1 cellular context compared by ENCODE assay signal in genomic region chr4:138816883-138817282, GRCh38.
TF ChIP-seq lines count a peak whose summit lies in the region.

No MANE protein-coding gene starts in this region.

TF ChIP-seq in HEK293, 187 proteins besides CTCF, POLR2A, EP300 and RAD21 (continued from another document and continues in another):
- no peak for TF ChIP-seq PRDM10 (tag by site-specific recombination; IDR thresholded peaks at IDR 0.05)
- TF ChIP-seq ZNF274 (IDR thresholded peaks at IDR 0.05; ENCODE audit: low read length) = no peak
- TF ChIP-seq ZNF274 (tag by site-specific recombination; IDR thresholded peaks at IDR 0.05; ENCODE audit: borderline replicate concordance) = no peak
- no peak for TF ChIP-seq ZNF660 (tag by site-specific recombination; IDR thresholded peaks at IDR 0.05)
- TF ChIP-seq ZNF174 (tag by site-specific recombination; IDR thresholded peaks at IDR 0.05) = no peak
- no peak for TF ChIP-seq ZSCAN4 (tag by site-specific recombination; IDR thresholded peaks at IDR 0.05)
- peak; percentile 87 for TF ChIP-seq ZNF561 (tag by site-specific recombination; IDR thresholded peaks at IDR 0.05; ENCODE audit: borderline replicate concordance)
- no peak for TF ChIP-seq ZSCAN16 (tag by site-specific recombination; IDR thresholded peaks at IDR 0.05)
- no peak for TF ChIP-seq ZBTB7A (tag by site-specific recombination; IDR thresholded peaks at IDR 0.05; ENCODE audit: low read depth)
- TF ChIP-seq ZNF529 (tag by site-specific recombination; IDR thresholded peaks at IDR 0.05; ENCODE audit: insufficient replicate concordance) = no peak
- TF ChIP-seq WT1 (tag by site-specific recombination; IDR thresholded peaks at IDR 0.05) = peak; percentile 30; the same call in 1 of the 2 replicates
- TF ChIP-seq ZNF175 (tag by site-specific recombination; IDR thresholded peaks at IDR 0.05) = no peak
- TF ChIP-seq KLF7 (tag by site-specific recombination; IDR thresholded peaks at IDR 0.05; ENCODE audit: borderline replicate concordance) = no peak
- no peak for TF ChIP-seq ZNF658 (tag by site-specific recombination; IDR thresholded peaks at IDR 0.05)
- no peak for TF ChIP-seq ZNF324 (tag by site-specific recombination; IDR thresholded peaks at IDR 0.05)
- TF ChIP-seq KLF9 (tag by site-specific recombination; IDR thresholded peaks at IDR 0.05; ENCODE audit: low read depth) = no peak
- TF ChIP-seq ZNF704 (tag by site-specific recombination; IDR thresholded peaks at IDR 0.05) = no peak
- TF ChIP-seq ZNF692 (tag by site-specific recombination; IDR thresholded peaks at IDR 0.05) = no peak
- TF ChIP-seq ZNF677 (tag by site-specific recombination; IDR thresholded peaks at IDR 0.05) = no peak
- TF ChIP-seq ZNF426 (tag by site-specific recombination; IDR thresholded peaks at IDR 0.05) = no peak
- no peak for TF ChIP-seq ZSCAN23 (tag by site-specific recombination; IDR thresholded peaks at IDR 0.05)
- TF ChIP-seq ZNF776 (tag by site-specific recombination; IDR thresholded peaks at IDR 0.05; ENCODE audit: borderline replicate concordance) = no peak
- TF ChIP-seq ZNF571 (tag by site-specific recombination; IDR thresholded peaks at IDR 0.05) = no peak
- TF ChIP-seq ZNF18 (tag by site-specific recombination; IDR thresholded peaks at IDR 0.05) = peak; percentile 67
- TF ChIP-seq ZNF2 (tag by site-specific recombination; IDR thresholded peaks at IDR 0.05) = no peak
- TF ChIP-seq ZNF362 (tag by site-specific recombination; IDR thresholded peaks at IDR 0.05) = no peak
- no peak for TF ChIP-seq ZNF16 (tag by site-specific recombination; IDR thresholded peaks at IDR 0.05; ENCODE audit: low read depth)
- no peak for TF ChIP-seq ZNF664 (tag by site-specific recombination; IDR thresholded peaks at IDR 0.05)
- TF ChIP-seq PATZ1 (tag by site-specific recombination; IDR thresholded peaks at IDR 0.05) = peak; percentile 33; the same call in 1 of the 2 replicates
- TF ChIP-seq ZNF596 (tag by site-specific recombination; IDR thresholded peaks at IDR 0.05) = no peak; the same call in 1 of the 2 replicates
- TF ChIP-seq INSM2 (tag by site-specific recombination; IDR thresholded peaks at IDR 0.05) = no peak
- no peak for TF ChIP-seq KLF8 (tag by site-specific recombination; IDR thresholded peaks at IDR 0.05)
- TF ChIP-seq ZNF221 (tag by site-specific recombination; IDR thresholded peaks at IDR 0.05; ENCODE audit: borderline replicate concordance) = no peak
- no peak for TF ChIP-seq ZBTB44 (tag by site-specific recombination; IDR thresholded peaks at IDR 0.05)
- no peak for TF ChIP-seq ZNF350 (tag by site-specific recombination; IDR thresholded peaks at IDR 0.05)
- no peak for TF ChIP-seq ZNF623 (tag by site-specific recombination; IDR thresholded peaks at IDR 0.05)
- TF ChIP-seq TSHZ1 (tag by site-specific recombination; IDR thresholded peaks at IDR 0.05; ENCODE audit: borderline replicate concordance) = no peak
- no peak for TF ChIP-seq SETDB1 (IDR thresholded peaks at IDR 0.05; ENCODE audit: insufficient read length, low read length)
- TF ChIP-seq ZNF112 (tag by site-specific recombination; IDR thresholded peaks at IDR 0.05) = no peak
- no peak for TF ChIP-seq KLF17 (tag by site-specific recombination; IDR thresholded peaks at IDR 0.05)
- peak; percentile 60; the same call in 1 of the 2 replicates for TF ChIP-seq ZNF423 (tag by site-specific recombination; IDR thresholded peaks at IDR 0.05)
- TF ChIP-seq OVOL3 (tag by site-specific recombination; IDR thresholded peaks at IDR 0.05) = peak; percentile 62; the same call in 1 of the 2 replicates
